Comparison of ENCODE assay signal across 9 cellular contexts in the genomic region with DNA sequence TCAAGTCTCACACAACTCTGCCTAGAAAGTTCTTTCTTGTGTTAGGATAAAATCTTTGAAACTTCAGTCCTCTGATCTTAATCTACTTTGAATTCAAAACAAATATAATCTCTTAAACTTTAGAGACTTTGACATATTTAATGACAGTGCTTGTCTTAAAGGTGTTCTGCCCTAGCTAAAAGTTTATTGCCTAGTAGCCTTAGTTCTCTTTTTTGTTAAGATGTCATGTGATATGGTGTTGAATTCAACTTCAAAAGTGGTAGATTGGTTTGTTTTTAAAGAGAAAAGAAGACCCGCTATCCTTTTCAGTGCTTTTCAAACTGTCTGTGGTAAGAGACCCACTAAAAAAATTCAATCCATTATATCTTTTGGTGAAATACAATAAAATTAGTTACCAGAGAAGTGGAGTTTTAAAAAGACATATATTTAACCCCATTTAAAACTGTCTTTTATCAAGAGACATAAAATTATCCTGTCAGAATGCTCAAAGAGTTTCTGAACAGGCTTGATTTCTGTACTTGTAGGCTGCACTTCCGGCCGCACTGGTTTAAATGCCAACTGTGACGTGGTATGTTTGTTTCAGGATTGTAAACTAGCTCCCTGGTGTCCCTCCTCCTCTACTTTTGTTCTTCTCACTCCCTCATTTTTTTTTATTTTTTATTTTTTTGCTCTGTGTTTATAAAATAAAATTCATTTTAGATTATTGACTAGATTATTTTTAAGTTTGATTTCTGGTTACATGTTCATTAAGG.
A peak's percentile ranks its signal among the peaks of the same experiment; 100 is the strongest.
DNase-seq lines count a peak whose midpoint lies in the region; ATAC-seq and TF ChIP-seq lines count a peak whose summit lies in the region.
"Had no signal": no experiment of that assay in that cellular context is flagged by ENCODE, and none has a peak within 500 bp of the region (broad histone marks: within the 10 kb centered on the region; RNA-seq: fewer than 3 reads in every experiment).

No MANE protein-coding gene starts in this region.

- TF ChIP-seq CTCF in DND-41 (IDR thresholded peaks at IDR 0.05; ENCODE audit: borderline replicate concordance, extremely low read depth, low read length, poor library complexity, severe bottlenecking) (no peak), prostate gland (IDR thresholded peaks at IDR 0.05) (no peak)

- no peaks in the 10 kb centered on the region for H3K9me3 Mint-ChIP-seq in T-helper 2 cell treated with Interferon-gamma antibody and Interleukin-4, amounts not matched to agents 5 μg/mL and 100 μg/mL, for 36 hours
- H3K9me3 Mint-ChIP-seq: neural crest cell had no signal

- H4K20me1 ChIP-seq in DND-41 (ENCODE audit: insufficient read depth, low read length): 0 out of 2 replicates have a peak, but pooled peaks cover 4% of the 10 kb centered on the region

- peak overlapping the region; percentile 26; the same call in 1 of the 2 replicates for H3K4me2 ChIP-seq in DND-41 (ENCODE audit: insufficient read depth, low read length)

- TF ChIP-seq POLR2A in prostate gland (IDR thresholded peaks at IDR 0.05): no peak

- no peaks in the 10 kb centered on the region for H3K36me3 Mint-ChIP-seq in T-helper 2 cell treated with Interferon-gamma antibody and Interleukin-4, amounts not matched to agents 5 μg/mL and 100 μg/mL, for 36 hours (ENCODE audit: low read depth)

- intact Hi-C loops in prostate gland (cut with DNase I): no loop called here

- H3K36me3 ChIP-seq in DND-41 (ENCODE audit: insufficient read depth, low read length) (no peaks in the 10 kb centered on the region), prostate gland (no peaks in the 10 kb centered on the region), H7 (replicated peaks; ENCODE audit: control insufficient read depth, insufficient read depth, low read length) (no peaks in the 10 kb centered on the region)

- H2AFZ ChIP-seq in DND-41 (ENCODE audit: low read depth, low read length): no peak overlapping the region

- H3K9me3 ChIP-seq in DND-41 (ENCODE audit: insufficient read depth, low read length, severe bottlenecking) (no peaks in the 10 kb centered on the region), prostate gland (no peaks in the 10 kb centered on the region)

- H3K27me3 ChIP-seq in DND-41 (ENCODE audit: insufficient read depth, low read length, poor library complexity): no peaks in the 10 kb centered on the region
- H3K27me3 ChIP-seq in prostate gland (replicated peaks; ENCODE audit: insufficient read depth): no peaks in the 10 kb centered on the region
- H3K27me3 ChIP-seq in H7 (ENCODE audit: control insufficient read depth, insufficient read depth, low read length): no peaks in the 10 kb centered on the region

- no peak overlapping the region for H3K27ac Mint-ChIP-seq in T-helper 2 cell treated with Interferon-gamma antibody and Interleukin-4, amounts not matched to agents 5 μg/mL and 100 μg/mL, for 36 hours

- peaks cover 69% of the 10 kb centered on the region for H3K79me2 ChIP-seq in DND-41 (ENCODE audit: insufficient read depth, low read length)

- 15% methylated on average over 4 of the region's 4 CpGs for WGBS in prostate gland

- H3K4me1 ChIP-seq in DND-41 (ENCODE audit: insufficient read depth, low read length) (peaks cover 18% of the 10 kb centered on the region), prostate gland (replicated peaks) (no peaks in the 10 kb centered on the region)

- H3K27me3 Mint-ChIP-seq in T-helper 2 cell treated with Interferon-gamma antibody and Interleukin-4, amounts not matched to agents 5 μg/mL and 100 μg/mL, for 36 hours (ENCODE audit: low read depth): no peaks in the 10 kb centered on the region

- H3K4me1 Mint-ChIP-seq in T-helper 2 cell treated with Interferon-gamma antibody and Interleukin-4, amounts not matched to agents 5 μg/mL and 100 μg/mL, for 36 hours (ENCODE audit: low read depth): peaks cover 11% of the 10 kb centered on the region

- H3K4me3 ChIP-seq in DND-41 (ENCODE audit: low read depth in 1 of 2, low read length in 2 of 2): no peak overlapping the region
- H3K4me3 ChIP-seq in prostate gland: no peak overlapping the region
- no peak overlapping the region for H3K4me3 ChIP-seq in H7 (ENCODE audit: insufficient read depth, low read depth, low read length)

- H3K27ac ChIP-seq in DND-41 (ENCODE audit: low read length): 0 out of 2 replicates have a peak overlapping the region, but pooled peaks have one; percentile 9
- peak overlapping the region; percentile 80 to 87 for H3K27ac ChIP-seq in prostate gland

- H3K4me3 Mint-ChIP-seq in T-helper 2 cell treated with Interferon-gamma antibody and Interleukin-4, amounts not matched to agents 5 μg/mL and 100 μg/mL, for 36 hours: peak overlapping the region; percentile 21
- H3K4me3 Mint-ChIP-seq: neural crest cell had no signal

- DNase-seq in DND-41 (peak; percentile 25), globus pallidus (ENCODE audit: low spot score) (peak; percentile 63), prostate gland (ENCODE audit: low spot score) (peak; percentile 93), SK-N-DZ (ENCODE audit: low spot score) (no peak), H7 (no peak), NCI-H187 treated with DMSO at 0.1 percent for 48 hours (lab: John Stamatoyannopoulos, UW) (no peak)
- DNase-seq in T-helper 2 cell treated with Interferon-gamma antibody and Interleukin-4, amounts not matched to agents 5 μg/mL and 100 μg/mL, for 36 hours (ENCODE audit: low spot score): no peak

- peak; percentile 66; the same call in 2 of the 3 replicates for ATAC-seq in DND-41 (ENCODE audit: insufficient read depth, low read depth)
- ATAC-seq in HG02970 (IDR thresholded peaks at IDR 0.05; ENCODE audit: low FRiP score, unreplicated experiment): no peak

- H3K9ac ChIP-seq in DND-41 (ENCODE audit: low read depth, low read length): no peak overlapping the region

Comparison
In these comparisons a context has a peak if more than half of its experiments do, and no peak if none do; other contexts are left out.
1. DNase-seq: peak in DND-41 (single experiment), globus pallidus (single experiment) and prostate gland (single experiment); none in T-helper 2 cell treated with Interferon-gamma antibody and Interleukin-4, amounts not matched to agents 5 μg/mL and 100 μg/mL, for 36 hours (single experiment), SK-N-DZ (single experiment), H7 (single experiment) and NCI-H187 treated with DMSO at 0.1 percent for 48 hours (single experiment).